In genomic region chr6:111549744-111550143, GRCh38 we compare ENCODE assay signal across 19 cellular contexts. TPM values are rescaled to one million over a fixed set of nuclear protein-coding genes. Genes with fewer than 3 reads are reported as not detected.
DNase-seq lines count a peak whose midpoint lies in the region; ATAC-seq, FAIRE-seq and TF ChIP-seq lines count a peak whose summit lies in the region.
"Had no signal": no experiment of that assay in that cellular context is flagged by ENCODE, and none has a peak within 500 bp of the region (broad histone marks: within the 10 kb centered on the region; RNA-seq: fewer than 3 reads in every experiment).

No MANE protein-coding gene starts in this region.

- no peak for TF ChIP-seq CTCF in body of pancreas (IDR thresholded peaks at IDR 0.05)
- TF ChIP-seq CTCF in pancreas (IDR thresholded peaks at IDR 0.05): no peak
- TF ChIP-seq CTCF in heart right ventricle (IDR thresholded peaks at IDR 0.05): no peak

- ATAC-seq in body of pancreas (no peak), pancreas (no peak), heart right ventricle (no peak)
- ATAC-seq: CD8-positive, alpha-beta T cell; GM23338; HCT116; K562 had no signal

- FAIRE-seq in pancreas (lab: Jason Lieb, UNC): no peak
- FAIRE-seq: D721Med, GM12892, K562 had no signal

- peaks cover 68% of the 10 kb centered on the region for H3K4me1 ChIP-seq in body of pancreas
- H3K4me1 ChIP-seq in pancreas: peaks cover 38 to 55% (median 49%) of the 10 kb centered on the region in 3 donors
- H3K4me1 ChIP-seq in heart right ventricle: peaks cover 7 to 40% (median 27%) of the 10 kb centered on the region in 9 donors

- intact Hi-C loops in body of pancreas (cut with DNase I): no loop called here
- intact Hi-C loops in pancreas (cut with DNase I): no loop called here
- intact Hi-C loops in heart right ventricle (cut with DNase I): loop anchor here in 2 of 10 donors (5.0 to 10.0 kb wide), 2 partner anchors 65 to 67 kb away; partner anchors contain the start of gene REV3L (in 2 of the 2)

- H3K4me3 ChIP-seq in body of pancreas (no peak overlapping the region), pancreas (no peak overlapping the region), heart right ventricle (no peak overlapping the region)
- H3K4me3 ChIP-seq: GM23338, K562 had no signal

- no peaks in the 10 kb centered on the region for H3K36me3 ChIP-seq in body of pancreas (replicated peaks in 1 of 2; ENCODE audit: insufficient read depth in 1 of 2, low read depth in 2 of 2)
- H3K36me3 ChIP-seq in pancreas: no peaks in the 10 kb centered on the region
- H3K36me3 ChIP-seq in heart right ventricle: no peaks in the 10 kb centered on the region

- CTCF ChIA-PET in HEK293T (lab: Yijun Ruan, JAX): no interaction called here

- H3K27me3 ChIP-seq in body of pancreas (no peaks in the 10 kb centered on the region), pancreas (no peaks in the 10 kb centered on the region), heart right ventricle (no peaks in the 10 kb centered on the region)

- WGBS in body of pancreas, 2 donors: 91 to 95% methylated on average over 1 of the region's 1 CpG
- 87 to 91% methylated on average over 1 of the region's 1 CpG for WGBS in pancreas, 2 donors
- 97 to 98% methylated on average over 1 of the region's 1 CpG for WGBS in heart right ventricle, 2 donors

- TF ChIP-seq POLR2A in body of pancreas (IDR thresholded peaks at IDR 0.05): no peak

- DNase-seq in DMS153 treated with DMSO at 0.1 percent for 48 hours (lab: John Stamatoyannopoulos, UW; ENCODE audit: unreplicated experiment) (peak; percentile 30), DMS153 (lab: John Stamatoyannopoulos, UW) (no peak), HEK293T (ENCODE audit: extremely low spot score) (no peak), body of pancreas (no peak), pancreas (no peak), AG08396 (ENCODE audit: low spot score) (no peak), heart right ventricle (no peak), COR-L47 (lab: John Stamatoyannopoulos, UW) (no peak)
- DNase-seq: CD8-positive, alpha-beta T cell; NCI-H2029; NCI-H510A treated with DMSO at 0.1 percent for 48 hours; OCI-M1; RPMI8226 had no signal

- POLR2A ChIA-PET in HEK293T (lab: Yijun Ruan, JAX): interaction anchor here (0.6 to 3.9 kb wide), 6 partner anchors 9 to 675 kb away, joined by 3 to 29 read pairs (median 4); partner anchors contain the start of genes AMD1, REV3L and TRAF3IP2

- H3K9me3 ChIP-seq in body of pancreas (no peaks in the 10 kb centered on the region), pancreas (no peaks in the 10 kb centered on the region), heart right ventricle (no peaks in the 10 kb centered on the region)

- peak overlapping the region in 3 of 4 donors; percentile 83 to 91 (median 84) for H3K27ac ChIP-seq in body of pancreas
- H3K27ac ChIP-seq in pancreas: peak overlapping the region in 3 of 4 donors; percentile 2 to 86 (median 3)
- no peak overlapping the region for H3K27ac ChIP-seq in heart right ventricle
- H3K27ac ChIP-seq: 22Rv1 had no signal

TF ChIP-seq in HEK293T, 16 proteins besides CTCF, POLR2A, EP300 and RAD21:
- TF ChIP-seq FOXM1 (IDR thresholded peaks at IDR 0.05; ENCODE audit: borderline replicate concordance) (no peak), PKNOX1 (IDR thresholded peaks at IDR 0.05) (peak; percentile 92)
TF ChIP-seq in HEK293T: peak in this region for 1.

RNA-seq across cellular contexts. Expression of gene TRAF3IP2, which starts 55.9 kb away (rescaled TPM):
- total RNA-seq in body of pancreas (10 to 100 TPM; 15.8 to 29.0 TPM), pancreas (10 to 100 TPM; 19.9 to 25.9 (median 22.0) TPM), heart right ventricle (10 to 100 TPM in 8 of 10 donors, 1 to 10 TPM in 2; 9.7 to 18.0 (median 11.8) TPM)
- polyA plus RNA-seq in pancreas (10 to 100 TPM; 18.5 to 30.3 TPM), heart right ventricle (10 to 100 TPM; 12.5 to 19.8 TPM)

Comparison
In these comparisons a context has a peak if more than half of its experiments do, and no peak if none do; other contexts are left out.
1. H3K27ac ChIP-seq: peak in body of pancreas (3 of 4) and pancreas (3 of 4); none in heart right ventricle (0 of 10).